ENCODE assay signal across 8 cellular contexts in genomic region chr18:28571929-28572328, GRCh38.
"Had no signal": no experiment of that assay in that cellular context is flagged by ENCODE, and none has a peak within 500 bp of the region (broad histone marks: within the 10 kb centered on the region; RNA-seq: fewer than 3 reads in every experiment).

No MANE protein-coding gene starts in this region.

- ATAC-seq: HCT116 had no signal

- H3K9me3 ChIP-seq: HAP-1 had no signal

- H3K36me3 ChIP-seq: HAP-1 had no signal

- H3K4me3 ChIP-seq: HAP-1 had no signal

- H3K36me3 Mint-ChIP-seq: IgD-negative memory B cell had no signal

- H3K27me3 Mint-ChIP-seq: IgD-negative memory B cell had no signal

- H3K4me1 Mint-ChIP-seq: IgD-negative memory B cell had no signal

- DNase-seq: GOT3, H7, HFFc6, KBM-7 had no signal

- H3K27ac Mint-ChIP-seq: HFFc6, IgD-negative memory B cell had no signal

- H3K9me3 Mint-ChIP-seq: HFFc6 had no signal

- H3K4me1 ChIP-seq: HAP-1 had no signal

- H3K4me3 Mint-ChIP-seq: HFFc6, IgD-negative memory B cell had no signal

- FAIRE-seq: HTR-8/SVneo had no signal
